ENCODE assay signal across 8 cellular contexts in the genomic region with DNA sequence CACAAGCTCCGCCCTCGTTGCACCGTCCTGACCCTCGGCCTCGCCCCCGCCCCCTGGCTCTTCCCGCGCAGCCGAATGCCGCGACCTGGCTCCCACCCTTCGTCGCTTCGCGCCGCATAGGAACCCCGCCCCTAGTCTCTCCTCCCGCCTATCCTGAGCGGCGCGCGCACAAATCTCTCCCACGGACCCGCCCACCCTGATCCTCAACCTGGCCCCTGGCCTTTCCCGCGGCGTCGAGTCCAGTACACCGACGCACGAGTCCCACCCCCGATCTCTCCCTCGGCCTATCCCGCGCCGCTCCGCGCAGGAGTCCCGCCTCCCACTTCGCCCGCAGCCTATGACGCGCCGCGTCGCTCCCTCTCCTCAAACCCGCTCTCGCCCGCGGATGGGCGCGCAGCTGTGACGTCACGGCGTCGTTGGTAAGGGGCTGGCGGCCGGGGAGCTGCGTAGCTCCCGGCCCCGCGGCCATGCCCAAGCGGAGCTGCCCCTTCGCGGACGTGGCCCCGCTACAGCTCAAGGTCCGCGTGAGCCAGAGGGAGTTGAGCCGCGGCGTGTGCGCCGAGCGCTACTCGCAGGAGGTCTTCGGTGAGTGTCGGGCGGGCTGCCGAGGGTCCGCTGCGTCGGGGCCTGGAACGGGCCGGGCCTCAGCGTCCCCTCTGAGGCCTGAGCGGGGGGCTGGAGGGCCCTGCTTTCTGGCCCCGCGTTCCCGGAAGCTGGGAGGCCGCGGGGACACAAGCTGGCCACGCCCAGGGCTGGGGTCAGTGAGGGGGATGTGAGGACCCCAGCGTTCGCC. TPM values are rescaled to one million over a fixed set of nuclear protein-coding genes. Genes with fewer than 3 reads are reported as not detected.
DNase-seq lines count a peak whose midpoint lies in the region; ATAC-seq lines count a peak whose summit lies in the region.

A gene with protein sequence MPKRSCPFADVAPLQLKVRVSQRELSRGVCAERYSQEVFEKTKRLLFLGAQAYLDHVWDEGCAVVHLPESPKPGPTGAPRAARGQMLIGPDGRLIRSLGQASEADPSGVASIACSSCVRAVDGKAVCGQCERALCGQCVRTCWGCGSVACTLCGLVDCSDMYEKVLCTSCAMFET (plus strand): TSS at position 413 of the 793 bp plus-strand sequence. CDS start 55 bp downstream, at position 468.

- H3K27ac ChIP-seq in rectal smooth muscle tissue (ENCODE audit: low read depth, low read length) = peak within 1 kb of the TSS; percentile 78
- peak within 1 kb of the TSS; percentile 24 to 65 for H3K27ac ChIP-seq in aorta (ENCODE audit: low read depth in 1 of 2, low read length in 2 of 2)

- no peaks in the 10 kb centered on the region for H3K9me3 ChIP-seq in aorta (ENCODE audit: control insufficient read depth, low read length)

- WGBS in aorta, 2 donors = 0% methylated on average over 83 to 95 of the region's 95 CpGs

- peak within 1 kb of the TSS; percentile 90 for H3K4me3 ChIP-seq in rectal smooth muscle tissue (ENCODE audit: low read length)
- peak within 1 kb of the TSS; percentile 55 to 81 for H3K4me3 ChIP-seq in aorta (ENCODE audit: low read length in 2 of 2)

- H3K4me1 ChIP-seq in rectal smooth muscle tissue (ENCODE audit: control insufficient read depth, insufficient read depth, low read length) (peaks cover 13% of the 10 kb centered on the region), aorta (ENCODE audit: control insufficient read depth in 1 of 2, insufficient read depth in 2 of 2, low read length in 2 of 2) (peaks cover 0 to 3% of the 10 kb centered on the region in 2 donors)

- peaks cover 14% of the 10 kb centered on the region for H3K36me3 ChIP-seq in rectal smooth muscle tissue (ENCODE audit: control insufficient read depth, insufficient read depth, low read length)
- peaks cover 0 to 4% of the 10 kb centered on the region in 2 donors for H3K36me3 ChIP-seq in aorta (ENCODE audit: control insufficient read depth in 1 of 2, insufficient read depth in 2 of 2, low read length in 1 of 2)

- H3K9ac ChIP-seq in rectal smooth muscle tissue (ENCODE audit: low read length) = peak within 1 kb of the TSS; percentile 66

- intact Hi-C loops in aorta (cut with DNase I) = loop anchor here in 1 of 2 donors (1.0 kb wide), 1 partner anchor 37 kb away; no protein-coding TSS in a partner anchor

- ATAC-seq in GM18508 (IDR thresholded peaks at IDR 0.05; ENCODE audit: insufficient read depth, unreplicated experiment) (peak; percentile 71), HG03025 (IDR thresholded peaks at IDR 0.05; ENCODE audit: low FRiP score, unreplicated experiment) (peak; percentile 88), aorta (ENCODE audit: low FRiP score) (peak; percentile 98)

- H3K27me3 ChIP-seq in rectal smooth muscle tissue (ENCODE audit: control insufficient read depth, insufficient read depth, low read length) = no peaks in the 10 kb centered on the region
- no peaks in the 10 kb centered on the region for H3K27me3 ChIP-seq in aorta (ENCODE audit: control insufficient read depth in 1 of 2, insufficient read depth in 2 of 2, low read length in 1 of 2)

- DNase-seq in NCI-H2081 (lab: John Stamatoyannopoulos, UW) (peak; percentile 99 to 100), T1000 (lab: John Stamatoyannopoulos, UW) (peak; percentile 99), astrocyte of the hippocampus (ENCODE audit: low read depth, low spot score) (peak; percentile 100), hepatic stellate cell (ENCODE audit: low spot score) (peak; percentile 100), aorta (peak; percentile 100)

RNA-seq across cellular contexts. Expression of the gene that starts here (rescaled TPM):
- total RNA-seq in aorta = 10 to 100 TPM; 74.3 to 83.0 TPM
- 100 to 1,000 TPM; 219 to 241 TPM for polyA plus RNA-seq in aorta

Comparison
In these comparisons a context has a peak if more than half of its experiments do, and no peak if none do; other contexts are left out.
1. Peak in every context shown above with its lines: DNase-seq, ATAC-seq, H3K4me3 ChIP-seq and H3K27ac ChIP-seq.